Comparison of ENCODE assay signal across 22 cellular contexts in the genomic region with DNA sequence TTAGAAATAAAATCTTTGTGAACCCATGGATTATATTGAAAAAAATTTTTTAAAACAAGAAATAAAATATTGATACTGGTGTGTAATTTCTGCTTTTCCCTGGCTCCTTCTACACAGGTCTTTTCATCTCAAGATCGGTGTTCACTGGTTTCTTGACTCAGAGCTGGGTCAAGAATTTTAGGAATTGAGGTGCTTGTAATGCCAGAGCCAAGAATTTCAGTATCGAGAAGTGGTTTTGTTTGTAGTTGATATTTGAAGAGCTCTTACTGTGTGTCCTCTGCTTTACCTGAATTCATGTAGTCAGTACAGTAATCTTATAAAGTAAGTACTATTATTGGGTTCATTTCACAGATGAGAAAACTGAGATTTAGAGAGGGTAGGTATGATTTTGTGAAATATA.
"Had no signal": no experiment of that assay in that cellular context is flagged by ENCODE, and none has a peak within 500 bp of the region (broad histone marks: within the 10 kb centered on the region; RNA-seq: fewer than 3 reads in every experiment).

No MANE protein-coding gene starts in this region.

- H3K27ac ChIP-seq: colonic mucosa, esophagus muscularis mucosa, foreskin keratinocyte, gastroesophageal sphincter, heart left ventricle, hepatocyte had no signal

- H3K36me3 ChIP-seq: colonic mucosa, esophagus muscularis mucosa, gastroesophageal sphincter, heart left ventricle had no signal

- H3K4me3 ChIP-seq: colonic mucosa, esophagus muscularis mucosa, gastroesophageal sphincter, heart left ventricle, hepatocyte, mucosa of descending colon had no signal

- H3K9me3 ChIP-seq: colonic mucosa, esophagus muscularis mucosa, gastroesophageal sphincter, heart left ventricle, mucosa of descending colon had no signal

- H3K4me2 ChIP-seq: hepatocyte had no signal

- H3K27me3 ChIP-seq: colonic mucosa, esophagus muscularis mucosa, foreskin keratinocyte, gastroesophageal sphincter, heart left ventricle, hepatocyte had no signal

- FAIRE-seq: endothelial cell of umbilical vein, frontal cortex, kidney had no signal

- ATAC-seq: foreskin keratinocyte, gastroesophageal sphincter, left colon, left lobe of liver, left ventricle myocardium superior, mucosa of descending colon had no signal

- DNase-seq: colonic mucosa; cortex of kidney; effector CD4-positive, alpha-beta T cell; effector memory CD4-positive, alpha-beta T cell; foreskin keratinocyte; heart left ventricle; hypothalamus; immature natural killer cell; islet precursor cell; kidney; kidney glomerular epithelial cell; left colon; left ventricle myocardium superior; mesenchymal stem cell; mucosa of descending colon; naive B cell had no signal

- H2AFZ ChIP-seq: hepatocyte had no signal

- H3K4me1 ChIP-seq: colonic mucosa, foreskin keratinocyte had no signal
